In the genomic region with DNA sequence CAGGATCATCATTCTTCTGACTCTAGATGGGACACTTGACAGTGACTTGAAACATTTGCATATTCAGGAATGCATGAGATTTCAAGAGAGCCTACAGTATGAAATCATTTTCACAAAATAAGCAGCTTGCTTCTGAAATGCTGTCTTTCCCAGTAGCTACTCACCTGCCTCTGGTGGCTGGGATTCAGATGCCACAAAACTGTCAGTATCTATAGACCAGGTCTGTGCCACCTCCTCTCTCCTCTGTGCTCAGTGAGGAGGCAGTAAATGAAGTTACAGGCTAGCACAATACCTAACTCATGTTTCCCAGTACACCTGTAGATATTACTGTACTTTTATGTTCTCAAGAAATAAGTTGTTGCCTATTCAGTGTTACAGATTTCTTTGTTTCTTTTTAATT, we compare ENCODE assay signal across 16 cellular contexts.
DNase-seq lines count a peak whose midpoint lies in the region; ATAC-seq and TF ChIP-seq lines count a peak whose summit lies in the region.
"Had no signal": no experiment of that assay in that cellular context is flagged by ENCODE, and none has a peak within 500 bp of the region (broad histone marks: within the 10 kb centered on the region; RNA-seq: fewer than 3 reads in every experiment).

No MANE protein-coding gene starts in this region.

- no peaks in the 10 kb centered on the region for H3K79me2 ChIP-seq in GM23338 (replicated peaks; ENCODE audit: insufficient read depth)

- POLR2A ChIA-PET in CD8-positive, alpha-beta T cell (lab: Charles Lee) = no interaction called here
- POLR2A ChIA-PET in WTC11 (lab: Charles Lee) = no interaction called here
- POLR2A ChIA-PET in naive thymus-derived CD8-positive, alpha-beta T cell (lab: Charles Lee) = no interaction called here

- no peak for DNase-seq in CD8-positive, alpha-beta T cell
- DNase-seq in GM23338 (ENCODE audit: low spot score) = no peak
- no peak for DNase-seq in WTC11 (ENCODE audit: low spot score)
- no peak for DNase-seq in naive thymus-derived CD8-positive, alpha-beta T cell
- no peak for DNase-seq in SW480 (ENCODE audit: low spot score)
- DNase-seq: BE2C; CD4-positive, alpha-beta memory T cell; COR-L47; DMS53; GF-D8; GM23248; H7 had no signal

- no peaks in the 10 kb centered on the region for H3K27me3 Mint-ChIP-seq in CD8-positive, alpha-beta T cell (ENCODE audit: low read depth)
- H3K27me3 Mint-ChIP-seq in GM23338 (ENCODE audit: insufficient read depth, low read depth, poor library complexity) (peaks cover 5% of the 10 kb centered on the region), WTC11 (ENCODE audit: low read depth) (no peaks in the 10 kb centered on the region)
- H3K27me3 Mint-ChIP-seq in naive thymus-derived CD8-positive, alpha-beta T cell = no peaks in the 10 kb centered on the region
- H3K27me3 Mint-ChIP-seq: CD4-positive, alpha-beta memory T cell had no signal

- no peaks in the 10 kb centered on the region for H3K9me3 ChIP-seq in CD8-positive, alpha-beta T cell (ENCODE audit: low read length)
- H3K9me3 ChIP-seq: A549, BE2C had no signal

- H2AFZ ChIP-seq in GM23338 = no peak overlapping the region
- H2AFZ ChIP-seq: GM23248 had no signal

- H3K36me3 Mint-ChIP-seq in CD8-positive, alpha-beta T cell = peaks cover 55% of the 10 kb centered on the region
- H3K36me3 Mint-ChIP-seq in GM23338 (ENCODE audit: low read depth) (peaks cover 21% of the 10 kb centered on the region), WTC11 (peaks cover 20% of the 10 kb centered on the region)
- H3K36me3 Mint-ChIP-seq in naive thymus-derived CD8-positive, alpha-beta T cell = peaks cover 0 to 56% (median 13%) of the 10 kb centered on the region in 3 donors

- no peaks in the 10 kb centered on the region for H4K20me1 ChIP-seq in GM23338 (replicated peaks; ENCODE audit: insufficient read depth)

- CTCF ChIA-PET in CD8-positive, alpha-beta T cell (lab: Charles Lee) = no interaction called here
- CTCF ChIA-PET in WTC11 (lab: Charles Lee) = interaction anchor here (1.2 to 4.7 kb wide), 2 partner anchors 59 to 298 kb away, joined by 3 to 28 read pairs; no protein-coding TSS in a partner anchor

- no peak for ATAC-seq in CD8-positive, alpha-beta T cell
- ATAC-seq in GM23338 (no peak), WTC11 (no peak), GM21737 (IDR thresholded peaks at IDR 0.05; ENCODE audit: unreplicated experiment) (no peak), HG02588 (IDR thresholded peaks at IDR 0.05; ENCODE audit: unreplicated experiment) (no peak)
- no peak for ATAC-seq in naive thymus-derived CD8-positive, alpha-beta T cell
- ATAC-seq: A549 had no signal

- peaks cover 17% of the 10 kb centered on the region for H3K4me1 Mint-ChIP-seq in CD8-positive, alpha-beta T cell (ENCODE audit: low read depth)
- peaks cover 57% of the 10 kb centered on the region for H3K4me1 Mint-ChIP-seq in GM23338
- H3K4me1 Mint-ChIP-seq in WTC11 = peaks cover 70% of the 10 kb centered on the region
- H3K4me1 Mint-ChIP-seq in naive thymus-derived CD8-positive, alpha-beta T cell = peaks cover 8 to 20% (median 16%) of the 10 kb centered on the region in 4 donors

- no peaks in the 10 kb centered on the region for H3F3A ChIP-seq in GM23338 (replicated peaks; ENCODE audit: low read depth)

- intact Hi-C loops in CD8-positive, alpha-beta T cell (cut with DNase I, micrococcal nuclease) = no loop called here

- H3K27ac Mint-ChIP-seq in CD8-positive, alpha-beta T cell = peak overlapping the region; percentile 63
- no peak overlapping the region; the same call in 1 of the 2 replicates for H3K27ac Mint-ChIP-seq in GM23338
- peak overlapping the region; percentile 54; the same call in 1 of the 2 replicates for H3K27ac Mint-ChIP-seq in WTC11
- peak overlapping the region in 7 of 10 donors; percentile 1 to 69 (median 61) for H3K27ac Mint-ChIP-seq in naive thymus-derived CD8-positive, alpha-beta T cell

- peaks cover 17% of the 10 kb centered on the region for H3K36me3 ChIP-seq in CD8-positive, alpha-beta T cell (ENCODE audit: insufficient read depth, low read length)
- H3K36me3 ChIP-seq in GM23338 (ENCODE audit: insufficient read depth) = 0 out of 2 replicates have a peak, but pooled peaks cover 3% of the 10 kb centered on the region

- H3K4me1 ChIP-seq in CD8-positive, alpha-beta T cell (ENCODE audit: insufficient read depth, low read length) = peaks cover 19% of the 10 kb centered on the region
- H3K4me1 ChIP-seq in GM23338 (ENCODE audit: insufficient read depth) = peaks cover 31% of the 10 kb centered on the region
- H3K4me1 ChIP-seq: BE2C had no signal

- H3K9me2 ChIP-seq in GM23338 (ENCODE audit: insufficient read depth) = no peaks in the 10 kb centered on the region

- H3K4me3 ChIP-seq in CD8-positive, alpha-beta T cell (ENCODE audit: low read depth, low read length) = no peak overlapping the region
- no peak overlapping the region for H3K4me3 ChIP-seq in GM23338
- H3K4me3 ChIP-seq: A549, GM23248 had no signal

- no peak overlapping the region for H3K4me2 ChIP-seq in GM23338
- H3K4me2 ChIP-seq: A549 had no signal

- no peaks in the 10 kb centered on the region for H3K9me3 Mint-ChIP-seq in CD8-positive, alpha-beta T cell
- H3K9me3 Mint-ChIP-seq in GM23338 (no peaks in the 10 kb centered on the region), WTC11 (no peaks in the 10 kb centered on the region)
- no peaks in the 10 kb centered on the region for H3K9me3 Mint-ChIP-seq in naive thymus-derived CD8-positive, alpha-beta T cell

- TF ChIP-seq CTCF in CD8-positive, alpha-beta T cell (IDR thresholded peaks at IDR 0.05) = no peak
- TF ChIP-seq CTCF in GM23338 (conservative IDR thresholded peaks at IDR 0.05; ENCODE audit: low read depth in 2 of 2) (no peak), WTC11 (IDR thresholded peaks at IDR 0.05) (no peak)

- no peaks in the 10 kb centered on the region for H3K27me3 ChIP-seq in CD8-positive, alpha-beta T cell (ENCODE audit: insufficient read depth, low read length)
- no peaks in the 10 kb centered on the region for H3K27me3 ChIP-seq in GM23338 (ENCODE audit: insufficient read depth)
- H3K27me3 ChIP-seq: BE2C had no signal

- no peak overlapping the region for H3K27ac ChIP-seq in CD8-positive, alpha-beta T cell (ENCODE audit: low read depth, low read length)
- peak overlapping the region; percentile 51; the same call in 1 of the 2 replicates for H3K27ac ChIP-seq in GM23338 (ENCODE audit: low read depth)
- H3K27ac ChIP-seq: A549, C4-2B, GM23248 had no signal

- H3K4me3 Mint-ChIP-seq in CD8-positive, alpha-beta T cell = no peak overlapping the region
- H3K4me3 Mint-ChIP-seq in GM23338 = no peak overlapping the region
- no peak overlapping the region for H3K4me3 Mint-ChIP-seq in WTC11
- H3K4me3 Mint-ChIP-seq in naive thymus-derived CD8-positive, alpha-beta T cell = no peak overlapping the region
- H3K4me3 Mint-ChIP-seq: CD4-positive, alpha-beta memory T cell had no signal

TF ChIP-seq in GM23338, 12 proteins besides CTCF, POLR2A, EP300 and RAD21 (continues in another document):
- TF ChIP-seq, protein P1, sequence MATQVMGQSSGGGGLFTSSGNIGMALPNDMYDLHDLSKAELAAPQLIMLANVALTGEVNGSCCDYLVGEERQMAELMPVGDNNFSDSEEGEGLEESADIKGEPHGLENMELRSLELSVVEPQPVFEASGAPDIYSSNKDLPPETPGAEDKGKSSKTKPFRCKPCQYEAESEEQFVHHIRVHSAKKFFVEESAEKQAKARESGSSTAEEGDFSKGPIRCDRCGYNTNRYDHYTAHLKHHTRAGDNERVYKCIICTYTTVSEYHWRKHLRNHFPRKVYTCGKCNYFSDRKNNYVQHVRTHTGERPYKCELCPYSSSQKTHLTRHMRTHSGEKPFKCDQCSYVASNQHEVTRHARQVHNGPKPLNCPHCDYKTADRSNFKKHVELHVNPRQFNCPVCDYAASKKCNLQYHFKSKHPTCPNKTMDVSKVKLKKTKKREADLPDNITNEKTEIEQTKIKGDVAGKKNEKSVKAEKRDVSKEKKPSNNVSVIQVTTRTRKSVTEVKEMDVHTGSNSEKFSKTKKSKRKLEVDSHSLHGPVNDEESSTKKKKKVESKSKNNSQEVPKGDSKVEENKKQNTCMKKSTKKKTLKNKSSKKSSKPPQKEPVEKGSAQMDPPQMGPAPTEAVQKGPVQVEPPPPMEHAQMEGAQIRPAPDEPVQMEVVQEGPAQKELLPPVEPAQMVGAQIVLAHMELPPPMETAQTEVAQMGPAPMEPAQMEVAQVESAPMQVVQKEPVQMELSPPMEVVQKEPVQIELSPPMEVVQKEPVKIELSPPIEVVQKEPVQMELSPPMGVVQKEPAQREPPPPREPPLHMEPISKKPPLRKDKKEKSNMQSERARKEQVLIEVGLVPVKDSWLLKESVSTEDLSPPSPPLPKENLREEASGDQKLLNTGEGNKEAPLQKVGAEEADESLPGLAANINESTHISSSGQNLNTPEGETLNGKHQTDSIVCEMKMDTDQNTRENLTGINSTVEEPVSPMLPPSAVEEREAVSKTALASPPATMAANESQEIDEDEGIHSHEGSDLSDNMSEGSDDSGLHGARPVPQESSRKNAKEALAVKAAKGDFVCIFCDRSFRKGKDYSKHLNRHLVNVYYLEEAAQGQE (IDR thresholded peaks at IDR 0.05; ENCODE audit: unreplicated experiment) = no peak
- TF ChIP-seq EZH2phosphoT487 (IDR thresholded peaks at IDR 0.05; ENCODE audit: unreplicated experiment) = no peak
